8 cellular contexts compared by ENCODE assay signal in genomic region chr17:66829386-66829864, GRCh38. TPM values are rescaled to one million over a fixed set of nuclear protein-coding genes. Genes with fewer than 3 reads are reported as not detected.
DNase-seq lines count a peak whose midpoint lies in the region; ATAC-seq, FAIRE-seq and TF ChIP-seq lines count a peak whose summit lies in the region.

No MANE protein-coding gene starts in this region.

- intact Hi-C loops in adrenal gland (cut with DNase I) (no loop called here), transverse colon (cut with DNase I; ENCODE audit: low total_unique reads) (no loop called here)

- peaks cover 11% of the 10 kb centered on the region for H3K27me3 ChIP-seq in BLaER1
- H3K27me3 ChIP-seq in adrenal gland = peaks cover 15% of the 10 kb centered on the region
- peaks cover 52% of the 10 kb centered on the region for H3K27me3 ChIP-seq in transverse colon

- 0 out of 2 replicates have a peak, but pooled peaks cover 4% of the 10 kb centered on the region for H3K9me3 ChIP-seq in BLaER1
- H3K9me3 ChIP-seq in adrenal gland (replicated peaks in 1 of 3) = no peaks in the 10 kb centered on the region
- no peaks in the 10 kb centered on the region for H3K9me3 ChIP-seq in transverse colon

- H3K4me2 ChIP-seq in BLaER1 = peak overlapping the region; percentile 67

- H3K27ac ChIP-seq in BLaER1 (no peak overlapping the region), adrenal gland (no peak overlapping the region), transverse colon (no peak overlapping the region)

- H3K4me1 Mint-ChIP-seq in immature natural killer cell = no peaks in the 10 kb centered on the region

- ATAC-seq in GM18511 (IDR thresholded peaks at IDR 0.05; ENCODE audit: unreplicated experiment) (no peak), GM18505 (IDR thresholded peaks at IDR 0.05; ENCODE audit: unreplicated experiment) (no peak)

- TF ChIP-seq EP300 in transverse colon (IDR thresholded peaks at IDR 0.05; ENCODE audit: low read depth) = no peak

- peaks cover 12 to 30% (median 16%) of the 10 kb centered on the region in 3 donors for H3K27me3 Mint-ChIP-seq in immature natural killer cell (ENCODE audit: low read depth in 3 of 3)

- peaks cover 27% of the 10 kb centered on the region for H3K4me1 ChIP-seq in BLaER1
- H3K4me1 ChIP-seq in adrenal gland (replicated peaks in 1 of 2) = no peaks in the 10 kb centered on the region
- H3K4me1 ChIP-seq in transverse colon = no peaks in the 10 kb centered on the region

- no peak for FAIRE-seq in HTR-8/SVneo (lab: Jason Lieb, UNC)

- H3K4me3 Mint-ChIP-seq in immature natural killer cell = no peak overlapping the region

- TF ChIP-seq POLR2A in adrenal gland (IDR thresholded peaks at IDR 0.05) = no peak
- no peak for TF ChIP-seq POLR2A in transverse colon (IDR thresholded peaks at IDR 0.05)
- no peak for TF ChIP-seq POLR2A in GM18505 (IDR thresholded peaks at IDR 0.05; ENCODE audit: borderline replicate concordance, extremely low read depth, insufficient read depth, insufficient read length)

- peaks cover 0 to 4% (median 0%) of the 10 kb centered on the region in 6 donors for H3K9me3 Mint-ChIP-seq in immature natural killer cell

- DNase-seq in HTR-8/SVneo (ENCODE audit: insufficient read length, low spot score) (peak; percentile 78), adrenal gland (peak in 6 of 7 donors; percentile 55 to 66 (median 62)), immature natural killer cell (peak in 2 of 3 donors; percentile 5 to 8), transverse colon (peak; percentile 13), NCI-H510A (lab: John Stamatoyannopoulos, UW) (no peak)

- TF ChIP-seq CTCF in adrenal gland (IDR thresholded peaks at IDR 0.05) (no peak), transverse colon (IDR thresholded peaks at IDR 0.05) (no peak)

- peaks cover 21% of the 10 kb centered on the region for H4K20me1 ChIP-seq in BLaER1

- no peak overlapping the region for H3K9ac ChIP-seq in BLaER1

- H3K27ac Mint-ChIP-seq in immature natural killer cell = no peak overlapping the region

- in situ Hi-C loops in transverse colon (cut with MboI; ENCODE audit: low pct_ligation_motif_present in 1 of 4, low pct_unique_long_range_greater_than_20kb in 1 of 4, low sequenced_read_pairs in 3 of 4) = no loop called here

- WGBS in adrenal gland, 4 donors = 2 to 7% (median 4%) methylated on average over 15 to 18 of the region's 18 CpGs
- 0 to 6% methylated on average over 2 to 18 of the region's 18 CpGs for WGBS in transverse colon (ENCODE audit: low coverage in 1 of 2), 2 donors

- H3K36me3 ChIP-seq in BLaER1 (no peaks in the 10 kb centered on the region), adrenal gland (replicated peaks in 1 of 2) (no peaks in the 10 kb centered on the region), transverse colon (no peaks in the 10 kb centered on the region)

- peaks cover 0 to 4% (median 3%) of the 10 kb centered on the region in 3 donors for H3K36me3 Mint-ChIP-seq in immature natural killer cell

- H3K4me3 ChIP-seq in BLaER1 (no peak overlapping the region), adrenal gland (no peak overlapping the region), transverse colon (no peak overlapping the region)

RNA-seq across cellular contexts. Expression of gene CACNG5, which starts 5.5 kb away (rescaled TPM):
- not detected for total RNA-seq in adrenal gland
- not detected for polyA plus RNA-seq in adrenal gland
- not detected for polyA plus RNA-seq in immature natural killer cell
- under 1 TPM in 1 of 4 donors, not detected in 3; 0.32 TPM for total RNA-seq in transverse colon
